Comparison of ENCODE assay signal across 19 cellular contexts in the genomic region with DNA sequence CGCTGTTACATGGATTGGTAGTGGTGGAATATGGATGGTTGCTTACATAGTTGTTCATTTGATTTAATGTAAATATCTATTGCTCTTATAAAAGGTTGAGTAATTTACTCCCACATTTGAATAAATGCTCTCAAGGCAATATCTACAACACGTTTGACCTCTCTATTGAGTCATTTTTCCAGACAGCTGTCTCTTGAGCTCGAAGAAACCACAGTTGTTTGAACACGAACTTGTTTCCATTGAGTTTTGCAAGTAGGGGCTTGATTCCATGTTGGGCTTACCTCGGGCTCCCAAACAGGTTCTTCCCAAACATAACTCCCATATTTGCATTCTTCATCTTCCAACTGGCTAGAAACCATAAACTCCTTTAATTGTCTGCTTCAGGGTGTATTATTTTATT.
"Had no signal": no experiment of that assay in that cellular context is flagged by ENCODE, and none has a peak within 500 bp of the region (broad histone marks: within the 10 kb centered on the region; RNA-seq: fewer than 3 reads in every experiment).

No MANE protein-coding gene starts in this region.

- H3K27me3 ChIP-seq: adrenal gland, neural progenitor cell, tibial artery had no signal

- H3K27ac Mint-ChIP-seq: activated T-helper 17 cell treated with anti-CD3 and anti-CD28 coated beads, Interleukin-2, amount 50 U/mL, for 72 hours; naive thymus-derived CD4-positive, alpha-beta T cell; neural progenitor cell; progenitor cell of endocrine pancreas; T-helper 1 cell treated with Interleukin-12 subunit alpha and Interleukin-12 subunit beta and Interleukin-4 antibody, amounts not matched to agents 30 μg/mL and 1 μg/mL, for 36 hours had no signal

- H3K9me3 ChIP-seq: adrenal gland, left ventricle myocardium inferior, tibial artery had no signal

- H3K4me1 Mint-ChIP-seq: activated T-helper 17 cell treated with anti-CD3 and anti-CD28 coated beads, Interleukin-2, amount 50 U/mL, for 72 hours; neural progenitor cell had no signal

- H3K27ac ChIP-seq: adrenal gland, left ventricle myocardium inferior, neural progenitor cell, tibial artery had no signal

- DNase-seq: activated CD4-positive, CD25-positive, alpha-beta regulatory T cell treated with anti-CD3 and anti-CD28 coated beads, Interleukin-2, amount 50 U/mL, for 72 hours; activated naive CD4-positive, alpha-beta T cell treated with anti-CD3 and anti-CD28 coated beads, Interleukin-2, amount 50 U/mL, for 16 hours; adrenal gland; effector CD8-positive, alpha-beta T cell; foreskin melanocyte; glutamatergic neuron; hippocampal formation; left ventricle myocardium inferior; naive thymus-derived CD4-positive, alpha-beta T cell; stimulated activated CD4-positive, alpha-beta T cell treated with anti-CD3 and anti-CD28 coated beads, Interleukin-12 subunit alpha, Interleukin-12 subunit beta, amount 100 ng/mL, for 4 hours; stimulated activated CD4-positive, alpha-beta T cell treated with anti-CD3 and anti-CD28 coated beads, Interleukin-1b, Interleukin-23, amount 100 ng/mL, for 48 hours; stimulated activated CD8-positive, alpha-beta memory T cell treated with anti-CD3 and anti-CD28 coated beads, Interleukin-4, amount 100 ng/mL, for 48 hours; stimulated activated naive CD4-positive, alpha-beta T cell; substantia nigra; tibial artery had no signal

- H3K4me3 ChIP-seq: adrenal gland, left ventricle myocardium inferior, neural progenitor cell, tibial artery had no signal

- H3K4me3 Mint-ChIP-seq: activated T-helper 17 cell treated with anti-CD3 and anti-CD28 coated beads, Interleukin-2, amount 50 U/mL, for 72 hours; naive thymus-derived CD4-positive, alpha-beta T cell; neural progenitor cell; T-helper 1 cell treated with Interleukin-12 subunit alpha and Interleukin-12 subunit beta and Interleukin-4 antibody, amounts not matched to agents 30 μg/mL and 1 μg/mL, for 36 hours had no signal

- H3K36me3 Mint-ChIP-seq: naive thymus-derived CD4-positive, alpha-beta T cell; neural progenitor cell had no signal

- H3K36me3 ChIP-seq: adrenal gland, left ventricle myocardium inferior, neural progenitor cell, tibial artery had no signal

- H3K27me3 Mint-ChIP-seq: activated T-helper 17 cell treated with anti-CD3 and anti-CD28 coated beads, Interleukin-2, amount 50 U/mL, for 72 hours; progenitor cell of endocrine pancreas had no signal

- ATAC-seq: activated T-helper 17 cell treated with anti-CD3 and anti-CD28 coated beads, Interleukin-2, amount 50 U/mL, for 72 hours; naive thymus-derived CD4-positive, alpha-beta T cell had no signal

- H3K9me3 Mint-ChIP-seq: activated T-helper 17 cell treated with anti-CD3 and anti-CD28 coated beads, Interleukin-2, amount 50 U/mL, for 72 hours; neural progenitor cell had no signal

- H3K4me1 ChIP-seq: adrenal gland, neural progenitor cell, tibial artery had no signal
